ENCODE assay signal across 24 cellular contexts in the genomic region with DNA sequence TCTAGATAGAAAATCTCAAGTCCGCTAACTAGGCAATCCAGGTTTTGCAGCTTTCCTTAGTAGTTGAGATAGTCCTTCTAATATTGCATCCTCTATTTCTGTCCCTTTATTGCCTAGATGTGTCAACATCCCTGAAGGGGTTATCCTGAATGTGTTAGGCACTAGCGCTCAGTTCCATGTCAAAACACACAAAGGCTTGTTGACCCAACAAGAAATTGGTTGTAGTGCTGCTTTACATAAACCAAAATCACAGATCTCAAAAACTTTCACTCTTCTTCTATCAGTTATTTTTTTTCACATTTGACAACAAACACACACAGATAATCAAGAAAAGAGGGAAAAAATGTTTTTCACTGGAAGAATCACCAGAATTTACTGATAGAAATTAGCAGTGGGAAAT. TPM values are rescaled to one million over a fixed set of nuclear protein-coding genes. Genes with fewer than 3 reads are reported as not detected.
"Had no signal": no experiment of that assay in that cellular context is flagged by ENCODE, and none has a peak within 500 bp of the region (broad histone marks: within the 10 kb centered on the region; RNA-seq: fewer than 3 reads in every experiment).

No MANE protein-coding gene starts in this region.

- ATAC-seq: foreskin keratinocyte; naive thymus-derived CD4-positive, alpha-beta T cell; psoas muscle; sciatic nerve; stimulated activated memory B cell treated with anti-CD40 and anti-IgM and Interleukin-4, amounts not matched to agents 10 μg/mL and 1 μg/mL and 100 μg/mL, for 72 hours had no signal

- H3K27ac ChIP-seq: colonic mucosa, foreskin keratinocyte, hepatocyte, parathyroid adenoma, psoas muscle, spleen, thoracic aorta, transverse colon had no signal

- DNase-seq: colonic mucosa; dermis blood vessel endothelial cell; effector CD4-positive, alpha-beta T cell; endodermal cell; erythroblast; foreskin keratinocyte; kidney; naive thymus-derived CD4-positive, alpha-beta T cell; nephron progenitor cell; psoas muscle; retina; spleen; stimulated activated CD4-positive, alpha-beta T cell treated with anti-CD3 and anti-CD28 coated beads, Interleukin-15, amount 100 ng/mL, for 24 hours; stimulated activated CD4-positive, alpha-beta T cell treated with anti-CD3 and anti-CD28 coated beads, Interleukin-1b, Interleukin-23, amount 100 ng/mL, for 48 hours; stimulated activated CD4-positive, alpha-beta T cell treated with anti-CD3 and anti-CD28 coated beads, Interleukin-4, amount 100 ng/mL, for 24 hours; transverse colon had no signal

RNA-seq across cellular contexts. Expression of gene SOX2, which starts 51.4 kb away (rescaled TPM):
- total RNA-seq: dermis blood vessel endothelial cell; liver; mesenteric fat pad; naive thymus-derived CD4-positive, alpha-beta T cell; omental fat pad; psoas muscle had no signal
